Comparison of ENCODE assay signal across 1 cellular context in genomic region chr19:55386515-55386947, GRCh38.
TF ChIP-seq lines count a peak whose summit lies in the region.

No MANE protein-coding gene starts in this region.

TF ChIP-seq in H1, 55 proteins besides CTCF, POLR2A, EP300 and RAD21:
- TF ChIP-seq KDM5A (IDR thresholded peaks at IDR 0.05; ENCODE audit: low read length) (no peak), SIN3A (conservative IDR thresholded peaks at IDR 0.05 in 1 of 2, IDR thresholded peaks at IDR 0.05 in 1 of 2; ENCODE audit: low read depth in 1 of 2, low read length in 2 of 2) (0 out of 4 replicates have a peak, but pooled peaks of 1 of the 2 experiments have one; percentile 37)
TF ChIP-seq in H1: peak in this region for 1.
